In the genomic region with DNA sequence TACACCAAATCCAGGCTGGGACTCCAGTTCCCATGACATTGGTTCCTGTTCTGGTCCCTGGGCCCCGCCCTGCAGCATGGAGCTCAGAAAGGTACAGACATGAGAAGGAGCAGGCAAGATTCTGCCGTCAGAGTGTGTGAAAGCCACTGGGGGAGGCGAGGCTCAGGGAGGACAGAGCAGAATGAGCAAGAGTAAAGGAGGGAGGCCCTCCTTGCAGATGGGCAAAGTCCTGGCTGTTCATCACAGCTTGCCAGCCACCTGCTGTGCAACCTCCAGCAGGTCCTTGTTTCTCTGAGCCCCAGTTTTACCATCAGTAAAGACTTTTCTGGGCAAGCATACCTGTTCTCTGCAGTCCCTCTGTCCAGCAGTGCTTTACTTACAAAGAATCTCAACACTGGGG, we compare ENCODE assay signal across 29 cellular contexts.
"Had no signal": no experiment of that assay in that cellular context is flagged by ENCODE, and none has a peak within 500 bp of the region (broad histone marks: within the 10 kb centered on the region; RNA-seq: fewer than 3 reads in every experiment).

No MANE protein-coding gene starts in this region.

- FAIRE-seq: astrocyte, endometrium, endothelial cell of umbilical vein had no signal

- H3K9me3 ChIP-seq: colonic mucosa had no signal

- H3K36me3 ChIP-seq: brain microvascular endothelial cell, colonic mucosa, esophagus squamous epithelium, gastroesophageal sphincter, WERI-Rb-1 had no signal

- H3K27me3 ChIP-seq: brain microvascular endothelial cell had no signal

- ATAC-seq: activated CD4-positive, CD25-positive, alpha-beta regulatory T cell treated with anti-CD3 and anti-CD28 coated beads, Interleukin-2, amount 50 U/mL, for 24 hours; activated CD8-positive, alpha-beta T cell treated with anti-CD3 and anti-CD28 coated beads for 36 hours; activated T-cell treated with anti-CD3 and anti-CD28 coated beads, Interleukin-2, amount 50 U/mL, for 4 hours; activated T-helper 17 cell treated with anti-CD3 and anti-CD28 coated beads, Interleukin-2, amount 50 U/mL, for 72 hours; gastroesophageal sphincter; T-helper 17 cell had no signal

- DNase-seq: activated B cell treated with CpG ODN at 0.5 μM for 24 hours; activated CD4-positive, alpha-beta T cell treated with anti-CD3 and anti-CD28 coated beads for 48 hours; activated CD4-positive, alpha-beta T cell treated with anti-CD3 and anti-CD28 coated beads, Interleukin-2, amount 50 U/mL, for 1 hour; activated CD4-positive, alpha-beta T cell treated with anti-CD3 and anti-CD28 coated beads, Interleukin-2, amount 50 U/mL, for 48 hours; activated CD8-positive, alpha-beta memory T cell treated with anti-CD3 and anti-CD28 coated beads for 24 hours; activated CD8-positive, alpha-beta T cell treated with anti-CD3 and anti-CD28 coated beads for 36 hours; activated effector memory CD4-positive, alpha-beta T cell treated with Interleukin-2 at 50 U/mL for 16 hours; activated gamma-delta T cell treated with Interleukin-2 at 50 U/mL for 16 hours; activated naive CD4-positive, alpha-beta T cell treated with anti-CD3 and anti-CD28 coated beads, Interleukin-2, amount 50 U/mL, for 16 hours; activated naive CD4-positive, alpha-beta T cell treated with Interleukin-2 at 50 U/mL for 16 hours; activated T-cell treated with anti-CD3 and anti-CD28 coated beads, Interleukin-2, amount 50 U/mL, for 4 hours; amniotic stem cell; anterior cingulate cortex; brain microvascular endothelial cell; colonic mucosa; effector CD8-positive, alpha-beta T cell; esophagus squamous epithelium; foreskin melanocyte; T-helper 1 cell; T-helper 17 cell; T1000; WERI-Rb-1 had no signal

- H3K27ac ChIP-seq: brain microvascular endothelial cell, colonic mucosa, epithelial cell of prostate, esophagus squamous epithelium, gastroesophageal sphincter, WERI-Rb-1 had no signal

- H3K4me1 ChIP-seq: colonic mucosa had no signal

- H3K4me3 ChIP-seq: colonic mucosa, esophagus squamous epithelium, gastroesophageal sphincter had no signal
